In genomic region chr9:123391946-123392345, GRCh38 we compare ENCODE assay signal across 30 cellular contexts. TPM values are rescaled to one million over a fixed set of nuclear protein-coding genes. Genes with fewer than 3 reads are reported as not detected.
"Had no signal": no experiment of that assay in that cellular context is flagged by ENCODE, and none has a peak within 500 bp of the region (broad histone marks: within the 10 kb centered on the region; RNA-seq: fewer than 3 reads in every experiment).

No MANE protein-coding gene starts in this region.

- H3K4me3 Mint-ChIP-seq: naive thymus-derived CD8-positive, alpha-beta T cell; nephron; stimulated activated memory B cell treated with anti-CD40 and anti-IgM and Interleukin-4, amounts not matched to agents 10 μg/mL and 1 μg/mL and 100 μg/mL, for 72 hours; stimulated activated naive CD8-positive, alpha-beta T cell treated with anti-CD3 and anti-CD28 coated beads, Interleukin-15, amount 100 ng/mL, for 72 hours; type B pancreatic cell had no signal

- H3K4me3 ChIP-seq: left lung, lower lobe of right lung, right atrium auricular region, right lobe of liver, smooth muscle cell, tibial nerve, uterus had no signal

- DNase-seq: hippocampal formation; kidney glomerular epithelial cell; left colon; lower lobe of right lung; mammary epithelial cell; mesenchymal stem cell; naive thymus-derived CD8-positive, alpha-beta T cell; nucleus accumbens; right lobe of liver; stimulated activated CD4-positive, alpha-beta T cell treated with anti-CD3 and anti-CD28 coated beads, Interleukin-1b, Interleukin-23, amount 100 ng/mL, for 48 hours; stimulated activated CD4-positive, alpha-beta T cell treated with anti-CD3 and anti-CD28 coated beads, Interleukin-2, amount 100 ng/mL, for 48 hours; stimulated activated CD4-positive, alpha-beta T cell treated with anti-CD3 and anti-CD28 coated beads, Interleukin-4, amount 100 ng/mL, for 4 hours; stimulated activated CD8-positive, alpha-beta memory T cell treated with anti-CD3 and anti-CD28 coated beads, Interleukin-4, amount 100 ng/mL, for 48 hours; stimulated activated naive CD4-positive, alpha-beta T cell treated with Interleukin-2 at 50 U/mL for 16 hours; stimulated activated naive CD8-positive, alpha-beta T cell treated with anti-CD3 and anti-CD28 coated beads, Interleukin-15, amount 100 ng/mL, for 72 hours; substantia nigra; uterus had no signal

- H3K9me3 ChIP-seq: lower lobe of right lung, right atrium auricular region, right lobe of liver, tibial nerve, uterus had no signal

- H3K4me1 ChIP-seq: lower lobe of right lung, parathyroid adenoma, right atrium auricular region, right lobe of liver, tibial nerve, uterus had no signal

- H3K27ac Mint-ChIP-seq: naive thymus-derived CD8-positive, alpha-beta T cell; nephron; progenitor cell of endocrine pancreas; stimulated activated memory B cell treated with anti-CD40 and anti-IgM and Interleukin-4, amounts not matched to agents 10 μg/mL and 1 μg/mL and 100 μg/mL, for 72 hours; stimulated activated naive CD8-positive, alpha-beta T cell treated with anti-CD3 and anti-CD28 coated beads, Interleukin-15, amount 100 ng/mL, for 72 hours; type B pancreatic cell had no signal

- H2AFZ ChIP-seq: parathyroid adenoma had no signal

- H3K4me1 Mint-ChIP-seq: stimulated activated memory B cell treated with anti-CD40 and anti-IgM and Interleukin-4, amounts not matched to agents 10 μg/mL and 1 μg/mL and 100 μg/mL, for 72 hours; stimulated activated naive CD8-positive, alpha-beta T cell treated with anti-CD3 and anti-CD28 coated beads, Interleukin-15, amount 100 ng/mL, for 72 hours had no signal

- H3K27me3 ChIP-seq: left lung, right atrium auricular region, right lobe of liver, tibial nerve, uterus had no signal

- H3K27me3 Mint-ChIP-seq: naive thymus-derived CD8-positive, alpha-beta T cell; stimulated activated memory B cell treated with anti-CD40 and anti-IgM and Interleukin-4, amounts not matched to agents 10 μg/mL and 1 μg/mL and 100 μg/mL, for 72 hours; stimulated activated naive CD8-positive, alpha-beta T cell treated with anti-CD3 and anti-CD28 coated beads, Interleukin-15, amount 100 ng/mL, for 72 hours; type B pancreatic cell had no signal

- H3K9me3 Mint-ChIP-seq: nephron; stimulated activated naive CD8-positive, alpha-beta T cell treated with anti-CD3 and anti-CD28 coated beads, Interleukin-15, amount 100 ng/mL, for 72 hours; type B pancreatic cell had no signal

- H3K36me3 ChIP-seq: left lung, lower lobe of right lung, right atrium auricular region, right lobe of liver, uterus had no signal

- H3K36me3 Mint-ChIP-seq: stimulated activated memory B cell treated with anti-CD40 and anti-IgM and Interleukin-4, amounts not matched to agents 10 μg/mL and 1 μg/mL and 100 μg/mL, for 72 hours; type B pancreatic cell had no signal

- H3K4me2 ChIP-seq: smooth muscle cell had no signal

- H3K9ac ChIP-seq: parathyroid adenoma had no signal

- H3K27ac ChIP-seq: left lung, lower lobe of right lung, parathyroid adenoma, right atrium auricular region, right lobe of liver, tibial nerve, uterus had no signal

RNA-seq across cellular contexts. Expression of gene CRB2, which starts 35.9 kb away (rescaled TPM):
- total RNA-seq: lower lobe of right lung, osteocyte, pulmonary artery endothelial cell, right lobe of liver had no signal
- polyA plus RNA-seq: keratinocyte, liver, mammary epithelial cell had no signal
